Comparison of ENCODE assay signal across 9 cellular contexts in genomic region chr3:161863775-161864174, GRCh38.
"Had no signal": no experiment of that assay in that cellular context is flagged by ENCODE, and none has a peak within 500 bp of the region (broad histone marks: within the 10 kb centered on the region; RNA-seq: fewer than 3 reads in every experiment).

No MANE protein-coding gene starts in this region.

- H3K9me3 ChIP-seq: HAP-1 had no signal

- H3K4me3 ChIP-seq: HAP-1 had no signal

- H3K36me3 ChIP-seq: HAP-1 had no signal

- H3K4me1 Mint-ChIP-seq: IgD-negative memory B cell had no signal

- H3K27ac Mint-ChIP-seq: HFFc6, IgD-negative memory B cell had no signal

- H3K27me3 Mint-ChIP-seq: IgD-negative memory B cell had no signal

- H3K36me3 Mint-ChIP-seq: IgD-negative memory B cell had no signal

- ATAC-seq: HCT116, HepG2 had no signal

- H3K27ac ChIP-seq: HL-60 had no signal

- H3K9me3 Mint-ChIP-seq: HFFc6, IgD-negative memory B cell had no signal

- H3K4me3 Mint-ChIP-seq: HFFc6, IgD-negative memory B cell had no signal

- DNase-seq: GOT3, H7, HFFc6, KBM-7 had no signal
